ENCODE assay signal across 21 cellular contexts in the genomic region with DNA sequence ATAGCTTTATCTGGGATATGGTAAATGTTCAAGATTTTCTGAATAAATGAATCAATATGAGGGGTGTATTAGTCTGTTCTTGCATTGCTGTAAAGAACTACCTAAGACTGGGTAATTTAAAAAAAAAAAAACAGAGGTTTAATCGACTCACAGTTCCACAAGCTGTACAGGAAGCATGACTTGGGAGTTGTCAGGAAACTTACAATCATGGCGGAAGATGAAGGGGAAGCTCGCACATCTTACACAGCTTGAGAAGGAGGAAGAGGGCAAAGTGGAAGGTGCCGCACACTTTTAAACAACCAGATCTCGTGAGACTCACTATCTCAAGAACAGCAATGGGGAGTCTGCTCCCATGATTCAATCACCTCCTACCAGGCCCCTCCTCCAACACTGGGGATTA. TPM values are rescaled to one million over a fixed set of nuclear protein-coding genes. Genes with fewer than 3 reads are reported as not detected.
DNase-seq lines count a peak whose midpoint lies in the region; ATAC-seq, FAIRE-seq and TF ChIP-seq lines count a peak whose summit lies in the region.
"Had no signal": no experiment of that assay in that cellular context is flagged by ENCODE, and none has a peak within 500 bp of the region (broad histone marks: within the 10 kb centered on the region; RNA-seq: fewer than 3 reads in every experiment).

No MANE protein-coding gene starts in this region.

- intact Hi-C loops in CD14-positive monocyte (cut with micrococcal nuclease) = no loop called here
- intact Hi-C loops in K562 (cut with micrococcal nuclease) = no loop called here
- intact Hi-C loops in psoas muscle (cut with DNase I) = no loop called here
- intact Hi-C loops in A673 (cut with micrococcal nuclease; ENCODE audit: unreplicated experiment) = no loop called here

- in situ Hi-C loops in K562 (cut with MboI) = no loop called here

- no peak overlapping the region for H3K27ac ChIP-seq in GM23338 (ENCODE audit: low read depth)
- no peak overlapping the region for H3K27ac ChIP-seq in K562 (ENCODE audit: extremely low read depth, low read depth, low read length)
- H3K27ac ChIP-seq in psoas muscle = peak overlapping the region; percentile 95
- no peak overlapping the region for H3K27ac ChIP-seq in A673 (ENCODE audit: low read depth, low read length, poor library complexity, severe bottlenecking)
- H3K27ac ChIP-seq: A549 had no signal

- no peak for TF ChIP-seq EP300 in K562 (IDR thresholded peaks at IDR 0.05; ENCODE audit: low read length)

- TF ChIP-seq POLR2A in K562 (conservative IDR thresholded peaks at IDR 0.05) = no peak

- H3K36me3 ChIP-seq in GM23338 (ENCODE audit: insufficient read depth) = no peaks in the 10 kb centered on the region
- H3K36me3 ChIP-seq in K562 (ENCODE audit: control insufficient read depth, insufficient read depth, low read length) = no peaks in the 10 kb centered on the region
- no peaks in the 10 kb centered on the region for H3K36me3 ChIP-seq in psoas muscle (ENCODE audit: insufficient read depth in 1 of 2, low read depth in 1 of 2)
- no peaks in the 10 kb centered on the region for H3K36me3 ChIP-seq in A673 (ENCODE audit: insufficient read depth, low read length, poor library complexity, severe bottlenecking)

- H3F3A ChIP-seq in GM23338 (replicated peaks; ENCODE audit: low read depth) = no peaks in the 10 kb centered on the region

- DNase-seq in CD14-positive monocyte (ENCODE audit: low spot score) (no peak), GM23338 (ENCODE audit: low spot score) (no peak), K562 (ENCODE audit: extremely low read depth in 1 of 4, low spot score in 3 of 4) (no peak), psoas muscle (no peak), A673 (ENCODE audit: low spot score) (no peak), GM03348 (ENCODE audit: low spot score) (no peak), DMS 273 (lab: John Stamatoyannopoulos, UW; ENCODE audit: unreplicated experiment) (no peak)
- DNase-seq: 8988T; C1 segment of cervical spinal cord; Calu3; CD4-positive, alpha-beta T cell; COR-L47; DMS153; DND-41; GOT3; HCEC 1CT had no signal

- peaks cover 4 to 7% (median 6%) of the 10 kb centered on the region in 7 donors for H3K9me3 Mint-ChIP-seq in CD14-positive monocyte
- no peaks in the 10 kb centered on the region for H3K9me3 Mint-ChIP-seq in GM23338
- H3K9me3 Mint-ChIP-seq: CD4-positive, alpha-beta T cell had no signal

- no peak overlapping the region for H2AFZ ChIP-seq in GM23338
- no peak overlapping the region for H2AFZ ChIP-seq in K562 (ENCODE audit: low read depth, low read length)

- H4K20me1 ChIP-seq in GM23338 (replicated peaks; ENCODE audit: insufficient read depth) = no peaks in the 10 kb centered on the region
- H4K20me1 ChIP-seq in K562 (replicated peaks; ENCODE audit: control insufficient read depth, insufficient read depth, low read length) = no peaks in the 10 kb centered on the region

- ATAC-seq in GM23338 (no peak), K562 (no peak), psoas muscle (no peak)
- ATAC-seq: A549, GM12878 had no signal

- H3K27me3 ChIP-seq in GM23338 (ENCODE audit: insufficient read depth) (no peaks in the 10 kb centered on the region), K562 (ENCODE audit: control insufficient read depth in 2 of 2, insufficient read depth in 2 of 2, low read length in 2 of 2) (no peaks in the 10 kb centered on the region), psoas muscle (ENCODE audit: insufficient read depth in 3 of 3, low read length in 2 of 3) (no peaks in the 10 kb centered on the region), A673 (replicated peaks; ENCODE audit: insufficient read depth, low read depth, low read length, poor library complexity) (no peaks in the 10 kb centered on the region)

- H3K4me1 Mint-ChIP-seq in CD14-positive monocyte (peaks cover 8% of the 10 kb centered on the region), GM23338 (peaks cover 17% of the 10 kb centered on the region)

- H3K9me3 ChIP-seq in K562 (replicated peaks; ENCODE audit: control insufficient read depth, insufficient read depth, low read depth, low read length) (no peaks in the 10 kb centered on the region), psoas muscle (no peaks in the 10 kb centered on the region), A673 (ENCODE audit: low read depth, low read length, poor library complexity, severe bottlenecking) (no peaks in the 10 kb centered on the region)
- H3K9me3 ChIP-seq: A549 had no signal

- no peak for TF ChIP-seq RAD21 in K562 (CRISPR knock-in tag; conservative IDR thresholded peaks at IDR 0.05 in 1 of 2, IDR thresholded peaks at IDR 0.05 in 1 of 2)

- no peaks in the 10 kb centered on the region for H3K9me1 ChIP-seq in K562 (ENCODE audit: control insufficient read depth, insufficient read depth, low read length)

- CTCF ChIA-PET in K562 (lab: Yijun Ruan, JAX; ENCODE audit: low intra/inter-chr PET ratio) = no interaction called here
- CTCF ChIA-PET in A673 (lab: Charles Lee) = no interaction called here

- peak overlapping the region; percentile 61 to 89 (median 82) for H3K27ac Mint-ChIP-seq in CD14-positive monocyte
- H3K27ac Mint-ChIP-seq in GM23338 = peak overlapping the region; percentile 53; the same call in 1 of the 2 replicates
- H3K27ac Mint-ChIP-seq: CD4-positive, alpha-beta T cell had no signal

- FAIRE-seq in K562 (lab: Jason Lieb, UNC) = no peak
- FAIRE-seq: A549, G401.6, GM12878, GM19239, H54 had no signal

- no peak for TF ChIP-seq CTCF in CD14-positive monocyte (IDR thresholded peaks at IDR 0.05)
- TF ChIP-seq CTCF in GM23338 (conservative IDR thresholded peaks at IDR 0.05; ENCODE audit: low read depth in 2 of 2) = no peak
- no peak for TF ChIP-seq CTCF in K562 (IDR thresholded peaks at IDR 0.05 in 2 of 3, conservative IDR thresholded peaks at IDR 0.05 in 1 of 3; ENCODE audit: insufficient read depth in 2 of 3, low read depth in 1 of 3, low read length in 3 of 3)
- TF ChIP-seq CTCF in psoas muscle (IDR thresholded peaks at IDR 0.05) = no peak
- no peak for TF ChIP-seq CTCF in A673 (conservative IDR thresholded peaks at IDR 0.05; ENCODE audit: low read depth, low read length)

- H3K9ac ChIP-seq in K562 (ENCODE audit: insufficient read depth in 1 of 2, low read depth in 2 of 2, low read length in 2 of 2) = no peak overlapping the region

- H3K4me3 ChIP-seq in GM23338 (no peak overlapping the region), K562 (no peak overlapping the region), psoas muscle (no peak overlapping the region), A673 (ENCODE audit: low read depth, low read length, poor library complexity, severe bottlenecking) (no peak overlapping the region)
- H3K4me3 ChIP-seq: A549, GM12878 had no signal

- H3K4me2 ChIP-seq in GM23338 (no peak overlapping the region), K562 (ENCODE audit: insufficient read depth, low read length) (no peak overlapping the region)
- H3K4me2 ChIP-seq: A549 had no signal

- H3K4me3 Mint-ChIP-seq in CD14-positive monocyte (no peak overlapping the region), GM23338 (no peak overlapping the region)
- H3K4me3 Mint-ChIP-seq: CD4-positive, alpha-beta T cell had no signal

- H3K27me3 Mint-ChIP-seq in CD14-positive monocyte (ENCODE audit: low read depth in 3 of 3) (peaks cover 0 to 3% (median 2%) of the 10 kb centered on the region in 3 donors), GM23338 (ENCODE audit: insufficient read depth, low read depth, poor library complexity) (no peaks in the 10 kb centered on the region)
- H3K27me3 Mint-ChIP-seq: CD4-positive, alpha-beta T cell had no signal

- H3K9me2 ChIP-seq in GM23338 (ENCODE audit: insufficient read depth) = no peaks in the 10 kb centered on the region

- H3K4me1 ChIP-seq in GM23338 (ENCODE audit: insufficient read depth) (peaks cover 16% of the 10 kb centered on the region), K562 (replicated peaks in 1 of 2; ENCODE audit: control insufficient read depth in 2 of 2, insufficient read depth in 2 of 2, low read length in 2 of 2) (no peaks in the 10 kb centered on the region), psoas muscle (peaks cover 33% of the 10 kb centered on the region), A673 (ENCODE audit: insufficient read depth, low read length, poor library complexity, severe bottlenecking) (no peaks in the 10 kb centered on the region)
- H3K4me1 ChIP-seq: A549 had no signal

- H3K79me2 ChIP-seq in GM23338 (replicated peaks; ENCODE audit: insufficient read depth) (no peaks in the 10 kb centered on the region), K562 (ENCODE audit: control insufficient read depth, insufficient read depth, low read length) (no peaks in the 10 kb centered on the region)

- H3K36me3 Mint-ChIP-seq in CD14-positive monocyte (peaks cover 0 to 2% of the 10 kb centered on the region in 2 donors), GM23338 (ENCODE audit: low read depth) (no peaks in the 10 kb centered on the region)

- 3% methylated on average over 5 of the region's 5 CpGs for WGBS in K562 (ENCODE audit: insufficient coverage, low coverage, missing lambda C conversion rate)
- WGBS in psoas muscle, 3 donors = 64 to 83% (median 81%) methylated on average over 5 of the region's 5 CpGs

- BruUV-seq in K562 (replicated peaks; lab: Mats Ljungman, UMichigan) = no TSS peak
- no TSS peak for BruUV-seq in A673 (replicated peaks; lab: Mats Ljungman, UMichigan)

- POLR2A ChIA-PET in K562 (lab: Yijun Ruan, JAX) = interaction anchor here (0.9 kb wide), 1 partner anchor 8 kb away, joined by 4 read pairs; no protein-coding TSS in a partner anchor
- POLR2A ChIA-PET in A673 (lab: Charles Lee; ENCODE audit: low non-redundant PET) = no interaction called here

RNA-seq across cellular contexts. Expression of gene OTUD1, which starts 32.5 kb away (rescaled TPM):
- polyA plus RNA-seq in CD14-positive monocyte (10 to 100 TPM; 18.8 to 24.5 TPM), GM23338 (2016; fragmentation: Nextera tagmentation; extraction: Ambion mirVana) (2.4 and 2.5 TPM in 2 replicates), K562 (2011; rRNA removed) (0.43 and 0.49 TPM in 2 replicates), K562 (2014; fragmentation: Illumina TruSeq; extraction: Trizol) (0.45 and 0.62 TPM in 2 replicates), K562 (2014; fragmentation: Nextera tagmentation; extraction: Ambion mirVana) (under 1 TPM; 0.29 to 0.31 TPM), K562 (2014; rRNA removed) (0.49 and 0.94 TPM in 2 replicates), psoas muscle (10 to 100 TPM in 1 of 3 donors, 1 to 10 TPM in 2; 1.9 to 73.1 (median 9.4) TPM)
- total RNA-seq in GM23338 (2014; rRNA removed; shearing (Covaris generic)) = 8.3 and 12.2 TPM in 2 replicates
- 0.58 and 1.4 TPM in 2 replicates for total RNA-seq in K562 (2011; cell fraction: chromatin; rRNA removed; ENCODE audit: low replicate concordance)
- 0.83 and 0.92 TPM in 2 replicates for total RNA-seq in K562 (2011; cell fraction: nucleolus; rRNA removed)
- total RNA-seq in K562 (2011; cell fraction: nucleoplasm; rRNA removed) = 1.2 TPM in 2 replicates
- total RNA-seq in K562 (2014; rRNA removed) (0.94 and 1.0 TPM in 2 replicates), K562 (2014; rRNA removed; fragmentation: Illumina TruSeq; extraction: Trizol) (1.1 and 1.2 TPM in 2 replicates), K562 (2015; rRNA removed; fragmentation: Illumina TruSeq; extraction: Trizol) (0.76 and 0.94 TPM in 2 replicates), K562 (2021) (1.8 and 2.0 TPM in 2 replicates), psoas muscle (100 to 1,000 TPM in 2 of 4 donors, 10 to 100 TPM in 2; 19.7 to 165 (median 95.0) TPM), A673 (2021) (22.5 and 23.9 TPM in 2 replicates)
- polyA plus RNA-seq in K562 (2011; cell fraction: cytosol; rRNA removed) = 0.21 and 0.38 TPM in 2 replicates
- 0.30 and 0.60 TPM in 2 replicates for polyA plus RNA-seq in K562 (2011; cell fraction: nucleus; rRNA removed)
- polyA plus RNA-seq in K562 (2012) = 0.95 and 2.5 TPM in 2 replicates
- polyA minus RNA-seq in K562 (2011; rRNA and poly(A)+ RNA removed) = 0.93 and 0.98 TPM in 2 replicates
- 0.67 and 0.82 TPM in 2 replicates for polyA minus RNA-seq in K562 (2011; cell fraction: cytosol; rRNA and poly(A)+ RNA removed)
- polyA minus RNA-seq in K562 (2011; cell fraction: nucleus; rRNA and poly(A)+ RNA removed) = 0.67 and 1.00 TPM in 2 replicates
